Comparison of ENCODE assay signal across 9 cellular contexts in the genomic region with DNA sequence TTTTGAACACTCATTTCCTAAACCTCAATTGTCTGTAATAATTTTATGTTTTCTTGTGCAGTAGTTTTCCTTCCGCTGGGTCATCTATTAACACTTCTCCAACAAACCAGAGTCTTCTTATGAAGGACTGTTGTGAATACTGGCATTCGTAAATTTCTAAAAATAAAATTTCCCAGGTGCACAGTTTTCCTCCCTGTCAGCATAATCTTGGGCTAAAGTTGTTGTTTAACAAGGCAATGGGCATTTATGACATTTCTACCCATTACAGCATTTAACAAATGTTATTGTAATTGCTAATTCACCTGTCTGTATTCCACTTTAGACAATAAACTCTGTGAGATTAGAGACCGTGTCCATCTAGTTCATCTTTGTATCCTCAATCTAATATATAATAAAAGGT. TPM values are rescaled to one million over a fixed set of nuclear protein-coding genes. Genes with fewer than 3 reads are reported as not detected.
DNase-seq lines count a peak whose midpoint lies in the region; ATAC-seq, FAIRE-seq and TF ChIP-seq lines count a peak whose summit lies in the region.
"Had no signal": no experiment of that assay in that cellular context is flagged by ENCODE, and none has a peak within 500 bp of the region (broad histone marks: within the 10 kb centered on the region; RNA-seq: fewer than 3 reads in every experiment).

No MANE protein-coding gene starts in this region.

- H3K4me2 ChIP-seq in astrocyte (ENCODE audit: low read length), result peak overlapping the region; percentile 90

- H2AFZ ChIP-seq in astrocyte (ENCODE audit: low read depth, low read length), result no peak overlapping the region

- H4K20me1 ChIP-seq in astrocyte (ENCODE audit: insufficient read depth, low read length), result peaks cover 3% of the 10 kb centered on the region

- H3K9me3 Mint-ChIP-seq in activated naive CD4-positive, alpha-beta T cell treated with anti-CD3 and anti-CD28 coated beads, Interleukin-2, amount 50 U/mL, for 24 hours, result no peaks in the 10 kb centered on the region
- no peaks in the 10 kb centered on the region for H3K9me3 Mint-ChIP-seq in activated naive CD4-positive, alpha-beta T cell treated with anti-CD3 and anti-CD28 coated beads, Interleukin-2, amount 50 U/mL, for 72 hours
- H3K9me3 Mint-ChIP-seq in astrocyte (ENCODE audit: unreplicated experiment), result no peaks in the 10 kb centered on the region

- peaks cover 10% of the 10 kb centered on the region for H3K27me3 ChIP-seq in astrocyte (ENCODE audit: insufficient read depth, low read length)
- no peaks in the 10 kb centered on the region for H3K27me3 ChIP-seq in lower lobe of right lung (ENCODE audit: low read depth)

- peak overlapping the region; percentile 96 for H3K4me3 ChIP-seq in astrocyte (ENCODE audit: insufficient read depth, low read depth, low read length)
- peak overlapping the region; percentile 94 for H3K4me3 ChIP-seq in lower lobe of right lung
- peak overlapping the region; percentile 77 for H3K4me3 ChIP-seq in urinary bladder (ENCODE audit: low read depth, low read length)

- no peak overlapping the region for H3K27ac Mint-ChIP-seq in activated naive CD4-positive, alpha-beta T cell treated with anti-CD3 and anti-CD28 coated beads, Interleukin-2, amount 50 U/mL, for 24 hours
- H3K27ac Mint-ChIP-seq in activated naive CD4-positive, alpha-beta T cell treated with anti-CD3 and anti-CD28 coated beads, Interleukin-2, amount 50 U/mL, for 72 hours, result peak overlapping the region in 1 of 2 donors; percentile 96
- H3K27ac Mint-ChIP-seq in astrocyte (ENCODE audit: unreplicated experiment), result no peak overlapping the region

- TF ChIP-seq CTCF in astrocyte (IDR thresholded peaks at IDR 0.05; ENCODE audit: insufficient read depth, low read depth, low read length), result no peak
- TF ChIP-seq CTCF in lower lobe of right lung (IDR thresholded peaks at IDR 0.05), result no peak

- H3K4me1 Mint-ChIP-seq in activated naive CD4-positive, alpha-beta T cell treated with anti-CD3 and anti-CD28 coated beads, Interleukin-2, amount 50 U/mL, for 24 hours, result peaks cover 46% of the 10 kb centered on the region
- H3K4me1 Mint-ChIP-seq in astrocyte (ENCODE audit: low read depth, unreplicated experiment), result peaks cover 11% of the 10 kb centered on the region

- H3K9me3 ChIP-seq in astrocyte (ENCODE audit: insufficient read depth, low read depth, low read length) (no peaks in the 10 kb centered on the region), lower lobe of right lung (no peaks in the 10 kb centered on the region)

- DNase-seq in activated naive CD4-positive, alpha-beta T cell treated with anti-CD3 and anti-CD28 coated beads, Interleukin-2, amount 50 U/mL, for 72 hours (ENCODE audit: low spot score in 2 of 2), result no peak
- DNase-seq in astrocyte (ENCODE audit: low read depth) (no peak), lower lobe of right lung (no peak), SK-N-DZ (ENCODE audit: low spot score) (no peak), HuH-7 (ENCODE audit: low spot score) (no peak), RCC 7860 (ENCODE audit: low spot score) (no peak)
- DNase-seq: SHP77 treated with DMSO at 0.1 percent for 48 hours had no signal

- H3K36me3 ChIP-seq in astrocyte (ENCODE audit: insufficient read depth, low read length) (no peaks in the 10 kb centered on the region), lower lobe of right lung (no peaks in the 10 kb centered on the region), urinary bladder (ENCODE audit: insufficient read depth) (no peaks in the 10 kb centered on the region)

- 49% methylated on average over 3 of the region's 3 CpGs for WGBS in urinary bladder

- peaks cover 3% of the 10 kb centered on the region for H3K4me1 ChIP-seq in astrocyte (ENCODE audit: insufficient read depth, low read length)
- peaks cover 26% of the 10 kb centered on the region for H3K4me1 ChIP-seq in lower lobe of right lung
- H3K4me1 ChIP-seq in urinary bladder (ENCODE audit: insufficient read depth), result no peaks in the 10 kb centered on the region

- no peak overlapping the region for H3K27ac ChIP-seq in astrocyte (ENCODE audit: low read depth, low read length)
- H3K27ac ChIP-seq in lower lobe of right lung, result no peak overlapping the region
- no peak overlapping the region for H3K27ac ChIP-seq in urinary bladder (ENCODE audit: low read depth)

- peaks cover 8% of the 10 kb centered on the region for H3K36me3 Mint-ChIP-seq in activated naive CD4-positive, alpha-beta T cell treated with anti-CD3 and anti-CD28 coated beads, Interleukin-2, amount 50 U/mL, for 24 hours
- peaks cover 22 to 27% of the 10 kb centered on the region in 2 donors for H3K36me3 Mint-ChIP-seq in activated naive CD4-positive, alpha-beta T cell treated with anti-CD3 and anti-CD28 coated beads, Interleukin-2, amount 50 U/mL, for 72 hours
- no peaks in the 10 kb centered on the region for H3K36me3 Mint-ChIP-seq in astrocyte (ENCODE audit: low read depth, unreplicated experiment)

- FAIRE-seq in astrocyte (lab: Jason Lieb, UNC), result no peak
- FAIRE-seq in RCC 7860 (lab: Jason Lieb, UNC), result no peak

- intact Hi-C loops in lower lobe of right lung (cut with DNase I), result no loop called here

- ATAC-seq in activated naive CD4-positive, alpha-beta T cell treated with anti-CD3 and anti-CD28 coated beads, Interleukin-2, amount 50 U/mL, for 72 hours, result no peak
- no peak for ATAC-seq in lower lobe of right lung

- H3K27me3 Mint-ChIP-seq in activated naive CD4-positive, alpha-beta T cell treated with anti-CD3 and anti-CD28 coated beads, Interleukin-2, amount 50 U/mL, for 24 hours, result no peaks in the 10 kb centered on the region
- H3K27me3 Mint-ChIP-seq in astrocyte (ENCODE audit: low read depth, unreplicated experiment), result peaks cover 16% of the 10 kb centered on the region

- H3K9ac ChIP-seq in astrocyte (ENCODE audit: low read length), result peak overlapping the region; percentile 85

- peak overlapping the region; percentile 98 for H3K4me3 Mint-ChIP-seq in activated naive CD4-positive, alpha-beta T cell treated with anti-CD3 and anti-CD28 coated beads, Interleukin-2, amount 50 U/mL, for 24 hours
- peak overlapping the region; percentile 95 for H3K4me3 Mint-ChIP-seq in astrocyte (ENCODE audit: unreplicated experiment)

- H3K79me2 ChIP-seq in astrocyte (ENCODE audit: insufficient read depth, low read length), result peaks cover 60% of the 10 kb centered on the region

RNA-seq across cellular contexts. Expression of a gene that starts 1.2 kb away (rescaled TPM):
- total RNA-seq in activated naive CD4-positive, alpha-beta T cell treated with anti-CD3 and anti-CD28 coated beads, Interleukin-2, amount 50 U/mL, for 72 hours, result 10 to 100 TPM; 15.6 to 29.1 TPM
- total RNA-seq in astrocyte, result 11.9 and 13.9 TPM in 2 replicates
- total RNA-seq in lower lobe of right lung, result 13.2 TPM
- total RNA-seq in urinary bladder, result 23.8 TPM
- polyA plus RNA-seq in urinary bladder, result 8.1 TPM
- 14.7 and 18.0 TPM in 2 replicates for polyA plus RNA-seq in SK-N-DZ (2014; cell fraction: cytosol; rRNA removed)
- polyA plus RNA-seq in SK-N-DZ (2014; cell fraction: nucleus; rRNA removed), result 6.7 and 10.3 TPM in 2 replicates

RNA-seq across cellular contexts. Expression of a gene that starts 12.8 kb away (rescaled TPM):
- total RNA-seq in activated naive CD4-positive, alpha-beta T cell treated with anti-CD3 and anti-CD28 coated beads, Interleukin-2, amount 50 U/mL, for 72 hours, result 10 to 100 TPM; 76.3 to 83.8 TPM
- 45.4 and 50.9 TPM in 2 replicates for total RNA-seq in astrocyte
- 48.8 TPM for total RNA-seq in lower lobe of right lung
- 121 TPM for total RNA-seq in urinary bladder
- polyA plus RNA-seq in urinary bladder, result 38.9 TPM
- 53.5 and 57.5 TPM in 2 replicates for polyA plus RNA-seq in SK-N-DZ (2014; cell fraction: cytosol; rRNA removed)
- 39.8 and 51.5 TPM in 2 replicates for polyA plus RNA-seq in SK-N-DZ (2014; cell fraction: nucleus; rRNA removed)
